ENCODE assay signal across 9 cellular contexts in the genomic region with DNA sequence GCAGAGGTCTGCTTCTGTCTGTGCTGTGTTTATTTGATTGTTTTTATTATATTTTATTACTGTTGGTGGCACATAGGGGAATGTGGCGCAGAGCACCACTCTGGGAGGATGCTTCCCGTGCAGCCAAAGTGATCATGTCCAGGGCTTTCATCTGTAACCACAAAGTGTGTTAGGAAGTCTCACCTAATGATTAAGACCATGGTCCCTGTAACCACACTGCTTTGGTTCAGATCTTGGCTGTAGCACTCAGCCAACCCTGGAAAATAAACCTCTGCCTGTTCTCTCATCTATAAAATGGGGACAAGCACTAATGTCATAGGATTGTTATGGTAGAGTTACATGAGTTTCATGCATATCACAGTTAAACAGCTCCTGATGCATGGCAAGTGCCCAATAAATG. TPM values are rescaled to one million over a fixed set of nuclear protein-coding genes. Genes with fewer than 3 reads are reported as not detected.
DNase-seq lines count a peak whose midpoint lies in the region; ATAC-seq and TF ChIP-seq lines count a peak whose summit lies in the region.
"Had no signal": no experiment of that assay in that cellular context is flagged by ENCODE, and none has a peak within 500 bp of the region (broad histone marks: within the 10 kb centered on the region; RNA-seq: fewer than 3 reads in every experiment).

No MANE protein-coding gene starts in this region.

- no peaks in the 10 kb centered on the region for H3K27me3 ChIP-seq in CD8-positive, alpha-beta T cell (ENCODE audit: insufficient read depth, low read length)
- H3K27me3 ChIP-seq in effector memory CD4-positive, alpha-beta T cell (replicated peaks; ENCODE audit: control insufficient read depth, insufficient read depth, low read length, poor library complexity, severe bottlenecking): no peaks in the 10 kb centered on the region

- no peak for ATAC-seq in CD8-positive, alpha-beta T cell
- ATAC-seq in natural killer cell: no peak
- ATAC-seq in HG03045 (IDR thresholded peaks at IDR 0.05; ENCODE audit: unreplicated experiment): no peak
- ATAC-seq: left colon had no signal

- TF ChIP-seq CTCF in CD8-positive, alpha-beta T cell (IDR thresholded peaks at IDR 0.05): no peak
- no peak for TF ChIP-seq CTCF in natural killer cell (IDR thresholded peaks at IDR 0.05)

- peaks cover 52% of the 10 kb centered on the region for H3K4me1 ChIP-seq in CD8-positive, alpha-beta T cell (ENCODE audit: insufficient read depth, low read length)
- H3K4me1 ChIP-seq in effector memory CD4-positive, alpha-beta T cell (ENCODE audit: control insufficient read depth, insufficient read depth, low read length, poor library complexity, severe bottlenecking): peaks cover 9% of the 10 kb centered on the region

- H3K27ac ChIP-seq in CD8-positive, alpha-beta T cell (ENCODE audit: low read depth, low read length): peak overlapping the region; percentile 80
- peak overlapping the region; percentile 83 for H3K27ac ChIP-seq in effector memory CD4-positive, alpha-beta T cell (ENCODE audit: insufficient read depth, low read length, poor library complexity, severe bottlenecking)

- peaks cover 63% of the 10 kb centered on the region for H3K36me3 Mint-ChIP-seq in CD8-positive, alpha-beta T cell
- H3K36me3 Mint-ChIP-seq in natural killer cell: peaks cover 23% of the 10 kb centered on the region

- intact Hi-C loops in CD8-positive, alpha-beta T cell (cut with DNase I, micrococcal nuclease): loop anchor here (5.0 to 10.0 kb wide), 2 partner anchors 344 to 634 kb away; a partner anchor contains a TSS
- intact Hi-C loops in natural killer cell (cut with micrococcal nuclease): loop anchor here (2.0 kb wide), 2 partner anchors 28 to 302 kb away; a partner anchor contains a TSS

- peaks cover 67% of the 10 kb centered on the region for H3K4me1 Mint-ChIP-seq in CD8-positive, alpha-beta T cell (ENCODE audit: low read depth)
- H3K4me1 Mint-ChIP-seq in natural killer cell: peaks cover 74 to 83% of the 10 kb centered on the region in 2 donors

- H3K9me3 Mint-ChIP-seq in CD8-positive, alpha-beta T cell: peaks cover 2% of the 10 kb centered on the region
- peaks cover 0 to 3% of the 10 kb centered on the region in 2 donors for H3K9me3 Mint-ChIP-seq in natural killer cell

- no peaks in the 10 kb centered on the region for H3K9me3 ChIP-seq in CD8-positive, alpha-beta T cell (ENCODE audit: low read length)
- no peaks in the 10 kb centered on the region for H3K9me3 ChIP-seq in effector memory CD4-positive, alpha-beta T cell (ENCODE audit: control insufficient read depth, low read length)

- DNase-seq in CD8-positive, alpha-beta T cell: no peak
- peak; percentile 18 for DNase-seq in M059J (ENCODE audit: low read depth)
- DNase-seq in effector memory CD4-positive, alpha-beta T cell: no peak
- DNase-seq in natural killer cell: no peak
- no peak for DNase-seq in stimulated activated CD4-positive, alpha-beta T cell treated with anti-CD3 and anti-CD28 coated beads, Interleukin-4, amount 100 ng/mL, for 24 hours
- DNase-seq in NCI-H226: no peak
- DNase-seq in D341Med (ENCODE audit: low spot score): no peak
- DNase-seq: left colon had no signal

- POLR2A ChIA-PET in CD8-positive, alpha-beta T cell (lab: Charles Lee): interaction anchor here (0.8 to 4.6 kb wide), 13 partner anchors 9 to 308 kb away, joined by 3 to 59 read pairs (median 6); a partner anchor contains a TSS

- H3K36me3 ChIP-seq in CD8-positive, alpha-beta T cell (ENCODE audit: insufficient read depth, low read length): peaks cover 16% of the 10 kb centered on the region
- H3K36me3 ChIP-seq in effector memory CD4-positive, alpha-beta T cell (ENCODE audit: control insufficient read depth, insufficient read depth, low read length): peaks cover 16% of the 10 kb centered on the region

- H3K4me3 ChIP-seq in CD8-positive, alpha-beta T cell (ENCODE audit: low read depth, low read length): peak overlapping the region; percentile 75
- H3K4me3 ChIP-seq in effector memory CD4-positive, alpha-beta T cell (ENCODE audit: insufficient read depth, low read depth, low read length, poor library complexity, severe bottlenecking): peak overlapping the region; percentile 62

- H3K27ac Mint-ChIP-seq in CD8-positive, alpha-beta T cell: peak overlapping the region; percentile 95
- peak overlapping the region; percentile 90 to 94 for H3K27ac Mint-ChIP-seq in natural killer cell

- H3K27me3 Mint-ChIP-seq in CD8-positive, alpha-beta T cell (ENCODE audit: low read depth): no peaks in the 10 kb centered on the region
- H3K27me3 Mint-ChIP-seq in natural killer cell (ENCODE audit: low read depth in 2 of 2): no peaks in the 10 kb centered on the region

- peak overlapping the region; percentile 84 for H3K4me3 Mint-ChIP-seq in CD8-positive, alpha-beta T cell
- peak overlapping the region; percentile 96 for H3K4me3 Mint-ChIP-seq in natural killer cell

- CTCF ChIA-PET in CD8-positive, alpha-beta T cell (lab: Charles Lee): interaction anchor here (0.7 to 3.2 kb wide), 7 partner anchors 9 to 308 kb away, joined by 3 to 16 read pairs (median 4); no protein-coding TSS in a partner anchor

RNA-seq across cellular contexts. Expression of a gene that starts 1.9 kb away (rescaled TPM):
- 100 to 1,000 TPM; 117 to 119 TPM for total RNA-seq in CD8-positive, alpha-beta T cell
- 23.6 and 29.8 TPM in 2 replicates for total RNA-seq in M059J (2014; rRNA removed; shearing (Covaris generic))
- total RNA-seq in natural killer cell: 100 to 1,000 TPM; 144 to 209 (median 184) TPM
